Comparison of ENCODE assay signal across 9 cellular contexts in genomic region chr12:51390457-51391046, GRCh38. TPM values are rescaled to one million over a fixed set of nuclear protein-coding genes. Genes with fewer than 3 reads are reported as not detected.
DNase-seq lines count a peak whose midpoint lies in the region; ATAC-seq, FAIRE-seq and TF ChIP-seq lines count a peak whose summit lies in the region.
"Had no signal": no experiment of that assay in that cellular context is flagged by ENCODE, and none has a peak within 500 bp of the region (broad histone marks: within the 10 kb centered on the region; RNA-seq: fewer than 3 reads in every experiment).

No MANE protein-coding gene starts in this region.

- TF ChIP-seq CTCF in AG04449 (IDR thresholded peaks at IDR 0.05; ENCODE audit: insufficient read depth, low read length, missing control alignments) (no peak), HFF-Myc (IDR thresholded peaks at IDR 0.05; ENCODE audit: low read depth, low read length, missing control alignments) (no peak), brain (conservative IDR thresholded peaks at IDR 0.05) (no peak), lower lobe of right lung (IDR thresholded peaks at IDR 0.05) (no peak)

- POLR2A ChIA-PET in AG04449 (lab: Yijun Ruan, JAX) = interaction anchor here (1.4 kb wide), 1 partner anchor 19 kb away, joined by 6 read pairs; no protein-coding TSS in a partner anchor

- H3K9me3 Mint-ChIP-seq in brain = peaks cover 0 to under 1% (median 0%) of the 10 kb centered on the region in 5 experiments

- H3K27ac ChIP-seq in lower lobe of right lung = peak overlapping the region; percentile 79

- no peak for FAIRE-seq in GM12892 (lab: Jason Lieb, UNC)

- peak overlapping the region; percentile 80 to 87 (median 85) for H3K4me3 Mint-ChIP-seq in brain

- ATAC-seq in lower lobe of right lung (peak in 1 of 2 donors; percentile 35), GM18909 (IDR thresholded peaks at IDR 0.05; ENCODE audit: poor library complexity, unreplicated experiment) (no peak), GM21737 (IDR thresholded peaks at IDR 0.05; ENCODE audit: unreplicated experiment) (no peak), HG02759 (IDR thresholded peaks at IDR 0.05; ENCODE audit: unreplicated experiment) (no peak)

- H3K9me3 ChIP-seq in lower lobe of right lung = no peaks in the 10 kb centered on the region

- DNase-seq in AG04449 (ENCODE audit: low read depth, low spot score) (no peak), HFF-Myc (ENCODE audit: extremely low read depth, low read depth) (no peak), lower lobe of right lung (no peak), GM12892 (ENCODE audit: insufficient read length) (no peak)

- H3K27ac Mint-ChIP-seq in brain = peak overlapping the region in 2 of 5 experiments; percentile 26 to 53

- TF ChIP-seq POLR2A in GM12892 (IDR thresholded peaks at IDR 0.05; ENCODE audit: low read depth, low read length) = no peak

- CTCF ChIA-PET in AG04449 (lab: Yijun Ruan, JAX) = interaction anchor here (2.7 kb wide), 1 partner anchor 10 kb away, joined by 6 read pairs; no protein-coding TSS in a partner anchor

- H3K36me3 ChIP-seq in lower lobe of right lung = no peaks in the 10 kb centered on the region

- H3K27me3 Mint-ChIP-seq in brain = peaks cover 71% of the 10 kb centered on the region

- intact Hi-C loops in lower lobe of right lung (cut with DNase I) = no loop called here

- H3K36me3 Mint-ChIP-seq in brain = no peaks in the 10 kb centered on the region

- H3K4me1 Mint-ChIP-seq in brain = peaks cover 46% of the 10 kb centered on the region

- H3K27me3 ChIP-seq in lower lobe of right lung (ENCODE audit: low read depth) = peaks cover 7% of the 10 kb centered on the region

- peaks cover 43% of the 10 kb centered on the region for H3K4me1 ChIP-seq in lower lobe of right lung

- H3K4me3 ChIP-seq in AG04449 (ENCODE audit: low read depth, low read length) = peak overlapping the region; percentile 63
- H3K4me3 ChIP-seq in HFF-Myc (replicated peaks; ENCODE audit: low read depth, low read length) = peak overlapping the region; percentile 51
- peak overlapping the region; percentile 70 for H3K4me3 ChIP-seq in lower lobe of right lung

RNA-seq across cellular contexts. Expression of gene GALNT6, which starts 0.7 kb away (rescaled TPM):
- polyA plus RNA-seq in brain (ENCODE audit: insufficient read depth, low read depth, low replicate concordance) = 9.3 TPM
- total RNA-seq in lower lobe of right lung = 24.0 TPM
- polyA plus RNA-seq in GM12892 (2012; ENCODE audit: missing spikeins) = 12.4 TPM

RNA-seq across cellular contexts. Expression of gene SLC4A8, which starts 34.1 kb away (rescaled TPM):
- polyA plus RNA-seq in brain (ENCODE audit: insufficient read depth, low read depth, low replicate concordance) = 15.8 TPM
- total RNA-seq in lower lobe of right lung = 8.3 TPM
- 1.8 TPM for polyA plus RNA-seq in GM12892 (2012; ENCODE audit: missing spikeins)

RNA-seq across cellular contexts. Expression of gene CELA1, which starts 44.1 kb away (rescaled TPM):
- polyA plus RNA-seq in brain (ENCODE audit: insufficient read depth, low read depth, low replicate concordance) = not detected
- total RNA-seq in lower lobe of right lung = not detected
- not detected for polyA plus RNA-seq in GM12892 (2012; ENCODE audit: missing spikeins)
- total RNA-seq: lower leg skin had no signal
